8 cellular contexts compared by ENCODE assay signal in genomic region chr11:101914737-101915426, GRCh38. TPM values are rescaled to one million over a fixed set of nuclear protein-coding genes. Genes with fewer than 3 reads are reported as not detected.
DNase-seq lines count a peak whose midpoint lies in the region; ATAC-seq and TF ChIP-seq lines count a peak whose summit lies in the region.

CEP126 (plus strand) TSS chr11:101915010; CDS start chr11:101915285, 275 bp downstream.

- H3K9me3 ChIP-seq in Karpas-422 (ENCODE audit: low read length) (no peaks in the 10 kb centered on the region), stomach (no peaks in the 10 kb centered on the region)

- intact Hi-C loops in stomach (cut with DNase I; ENCODE audit: low total_unique reads) = no loop called here

- H2AFZ ChIP-seq in Karpas-422 (ENCODE audit: low read length) = peak within 1 kb of the TSS; percentile 81

- no peaks in the 10 kb centered on the region for H3K79me2 ChIP-seq in Karpas-422 (ENCODE audit: low read length)

- H3K9me3 Mint-ChIP-seq in neural crest cell = no peaks in the 10 kb centered on the region

- H3K4me1 ChIP-seq in Karpas-422 (ENCODE audit: low read length) (peaks cover 33% of the 10 kb centered on the region), stomach (peaks cover 8 to 32% (median 21%) of the 10 kb centered on the region in 4 donors)

- H4K20me1 ChIP-seq in Karpas-422 (ENCODE audit: insufficient read depth, low read depth, low read length) = no peaks in the 10 kb centered on the region

- TF ChIP-seq CTCF in foreskin fibroblast (IDR thresholded peaks at IDR 0.05; ENCODE audit: low read depth, low read length) (peak; percentile 53), neural crest cell (conservative IDR thresholded peaks at IDR 0.05) (peak; percentile 47), stomach (IDR thresholded peaks at IDR 0.05) (peak in 3 of 7 experiments; percentile 45 to 56 (median 51))

- H3K4me1 Mint-ChIP-seq in neural crest cell = peaks cover 29% of the 10 kb centered on the region

- H3K36me3 ChIP-seq in Karpas-422 (ENCODE audit: insufficient read depth, low read length) (no peaks in the 10 kb centered on the region), stomach (no peaks in the 10 kb centered on the region)

- 0 to 1% (median 0%) methylated on average over 21 to 56 of the region's 56 CpGs for WGBS in stomach, 5 donors

- H3K4me3 ChIP-seq in Karpas-422 (ENCODE audit: low read length) (peak within 1 kb of the TSS; percentile 64), foreskin fibroblast (ENCODE audit: low read depth in 1 of 2, low read length in 2 of 2) (peak within 1 kb of the TSS; percentile 61 to 82), stomach (peak within 1 kb of the TSS; percentile 63 to 91 (median 72))

- H3K27me3 ChIP-seq in Karpas-422 (ENCODE audit: low read length) (no peaks in the 10 kb centered on the region), stomach (no peaks in the 10 kb centered on the region)

- H3K27me3 Mint-ChIP-seq in neural crest cell (ENCODE audit: low read depth) = no peaks in the 10 kb centered on the region

- no peaks in the 10 kb centered on the region; the same call in 1 of the 2 replicates for H3K9me2 ChIP-seq in Karpas-422 (replicated peaks; ENCODE audit: insufficient read depth, low read length)

- DNase-seq in DMS53 treated with DMSO at 0.1 percent for 48 hours (lab: John Stamatoyannopoulos, UW; ENCODE audit: unreplicated experiment) = peak; percentile 93
- peak; percentile 100 for DNase-seq in Karpas-422
- DNase-seq in RPMI7951 (ENCODE audit: low read depth) = peak; percentile 90
- DNase-seq in activated gamma-delta T cell treated with Interleukin-2 at 50 U/mL for 16 hours = peak; percentile 91
- peak; percentile 95 to 98 for DNase-seq in foreskin fibroblast
- DNase-seq in neural crest cell (ENCODE audit: low read depth, low spot score) = peak; percentile 90
- DNase-seq in stomach = peak; percentile 93

- TF ChIP-seq POLR2A in stomach (IDR thresholded peaks at IDR 0.05) = no peak

- peak within 1 kb of the TSS; percentile 72 for H3K9ac ChIP-seq in Karpas-422 (ENCODE audit: low read length)

- ATAC-seq in GM21825 (IDR thresholded peaks at IDR 0.05; ENCODE audit: unreplicated experiment) = peak; percentile 100

- no peaks in the 10 kb centered on the region for H3K36me3 Mint-ChIP-seq in neural crest cell (ENCODE audit: low read depth)

- peak within 1 kb of the TSS; percentile 89 for H3K27ac Mint-ChIP-seq in neural crest cell (ENCODE audit: unreplicated experiment)

- peak within 1 kb of the TSS; percentile 94 for H3K4me3 Mint-ChIP-seq in neural crest cell

- peak within 1 kb of the TSS; percentile 69 for H3K27ac ChIP-seq in Karpas-422 (ENCODE audit: low read length)
- peak within 1 kb of the TSS; percentile 75 to 89 (median 83) for H3K27ac ChIP-seq in stomach

- TF ChIP-seq EP300 in stomach (IDR thresholded peaks at IDR 0.05) = no peak

- H3K4me2 ChIP-seq in Karpas-422 (ENCODE audit: low read depth, low read length, poor library complexity, severe bottlenecking) = peak within 1 kb of the TSS; percentile 71

RNA-seq across cellular contexts. Expression of gene CEP126, which starts in this region (rescaled TPM):
- 2.4 and 4.8 TPM in 2 replicates for total RNA-seq in Karpas-422 (2014; rRNA removed; shearing (Covaris generic); ENCODE audit: low replicate concordance)
- 0.78 and 2.6 TPM in 2 replicates for total RNA-seq in RPMI7951 (2014; rRNA removed; shearing (Covaris generic))
- 2.1 and 2.4 TPM in 2 replicates for total RNA-seq in neural crest cell
- total RNA-seq in stomach = 10 to 100 TPM in 1 of 5 donors, 1 to 10 TPM in 4; 2.2 to 52.5 (median 2.6) TPM
- polyA plus RNA-seq in stomach = 1 to 10 TPM; 1.1 to 1.8 (median 1.3) TPM

Comparison
In these comparisons a context has a peak if more than half of its experiments do, and no peak if none do; other contexts are left out.
1. Peak in every context shown above with its lines: DNase-seq, ATAC-seq, H3K4me3 ChIP-seq and H3K27ac ChIP-seq.